Comparison of ENCODE assay signal across 1 cellular context in the genomic region with DNA sequence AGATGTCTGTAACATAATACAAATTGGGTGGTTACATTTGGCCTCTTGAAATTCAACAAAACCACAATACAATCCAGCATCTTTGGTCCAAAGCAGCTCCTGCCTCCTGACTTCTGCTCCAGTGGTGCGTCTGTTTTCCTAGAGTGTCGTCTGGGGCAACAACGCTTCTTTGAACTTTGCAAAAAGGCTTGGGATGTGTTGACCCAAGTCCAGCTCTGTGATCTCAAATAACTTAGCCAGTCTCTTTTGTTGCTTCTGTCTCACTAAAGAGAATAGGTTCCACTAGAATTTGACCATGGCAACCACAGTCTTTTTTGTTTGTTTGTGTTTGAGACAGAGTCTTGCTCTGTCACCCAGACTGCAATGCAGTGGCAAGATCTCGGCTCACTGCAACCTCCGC.
TF ChIP-seq lines count a peak whose summit lies in the region.

No MANE protein-coding gene starts in this region.

TF ChIP-seq in H1, 55 proteins besides CTCF, POLR2A, EP300 and RAD21 (continued from another document):
- TF ChIP-seq ATF2 (IDR thresholded peaks at IDR 0.05; ENCODE audit: low read length) = no peak
- TF ChIP-seq RBBP5 (IDR thresholded peaks at IDR 0.05; ENCODE audit: borderline replicate concordance, low read depth, low read length) = no peak
- no peak for TF ChIP-seq POU5F1 (IDR thresholded peaks at IDR 0.05; ENCODE audit: low read depth, low read length)
- TF ChIP-seq CHD1 (IDR thresholded peaks at IDR 0.05; ENCODE audit: low read depth, low read length) = no peak
- no peak for TF ChIP-seq CHD7 (IDR thresholded peaks at IDR 0.05; ENCODE audit: insufficient replicate concordance, low read length)
- TF ChIP-seq SP1 (IDR thresholded peaks at IDR 0.05; ENCODE audit: low read depth, low read length) = no peak
- TF ChIP-seq TCF12 (IDR thresholded peaks at IDR 0.05; ENCODE audit: low read depth, low read length) = no peak
- TF ChIP-seq JUND (IDR thresholded peaks at IDR 0.05; ENCODE audit: low read length) = no peak
- TF ChIP-seq HDAC2 (IDR thresholded peaks at IDR 0.05; ENCODE audit: borderline replicate concordance in 1 of 2, low read depth in 2 of 2, low read length in 2 of 2) = no peak
- no peak for TF ChIP-seq USF2 (IDR thresholded peaks at IDR 0.05; ENCODE audit: low read length)
- no peak for TF ChIP-seq SUZ12 (IDR thresholded peaks at IDR 0.05; ENCODE audit: low read length)
